ENCODE assay signal across 22 cellular contexts in the genomic region with DNA sequence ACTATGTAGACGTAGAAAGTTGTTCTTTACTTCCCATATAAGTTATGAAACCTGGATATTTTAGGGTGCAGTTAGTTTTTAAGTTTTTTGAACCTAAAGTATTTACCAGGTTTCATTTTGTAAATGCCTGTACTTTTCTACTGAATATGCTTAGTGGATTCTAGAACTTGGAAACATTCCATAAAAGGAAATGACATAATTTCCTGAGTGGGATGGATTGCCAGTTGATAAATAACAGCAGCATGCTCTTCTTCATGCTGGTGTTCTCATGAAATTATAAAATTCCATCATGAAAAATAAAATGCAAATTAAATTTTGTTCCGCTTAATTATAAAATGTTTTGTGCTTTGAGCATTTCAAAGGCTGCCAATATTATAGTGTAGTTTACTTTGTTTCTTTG.
DNase-seq lines count a peak whose midpoint lies in the region; FAIRE-seq and TF ChIP-seq lines count a peak whose summit lies in the region.
"Had no signal": no experiment of that assay in that cellular context is flagged by ENCODE, and none has a peak within 500 bp of the region (broad histone marks: within the 10 kb centered on the region; RNA-seq: fewer than 3 reads in every experiment).

No MANE protein-coding gene starts in this region.

- peak; percentile 71 for FAIRE-seq in islet of Langerhans (lab: Jason Lieb, UNC)
- FAIRE-seq: GM12892, GM18507, H1 had no signal

- no peak for TF ChIP-seq CTCF in astrocyte of the spinal cord (IDR thresholded peaks at IDR 0.05; ENCODE audit: low read depth, low read length)

- DNase-seq in A172 (ENCODE audit: low spot score) = peak; percentile 17
- DNase-seq in HT1080 (ENCODE audit: low read depth) = peak; percentile 7
- DNase-seq in astrocyte of the spinal cord (ENCODE audit: low read depth, low spot score) = peak; percentile 24
- DNase-seq in OCI-M1 (lab: John Stamatoyannopoulos, UW) = no peak
- DNase-seq in activated effector memory CD4-positive, alpha-beta T cell treated with Interleukin-2 at 50 U/mL for 16 hours = no peak
- DNase-seq in GOT3 (lab: John Stamatoyannopoulos, UW) = no peak
- DNase-seq: ACHN; CD8-positive, alpha-beta memory T cell; DMS79; Kasumi-1; MG63; NCI-H1048; NCI-H1436; NCI-H1930; NCI-H226; NCI-H524; PC-9 had no signal

- in situ Hi-C loops in astrocyte of the spinal cord (cut with HindIII; ENCODE audit: low sequenced_read_pairs) = no loop called here

- no peak overlapping the region for H3K4me3 ChIP-seq in astrocyte of the spinal cord (ENCODE audit: low read depth, low read length)
- H3K4me3 ChIP-seq: MG63, PC-9, SJSA1 had no signal

Comparison
In these comparisons a context has a peak if more than half of its experiments do, and no peak if none do; other contexts are left out.
1. DNase-seq: peak in A172 (single experiment), HT1080 (single experiment) and astrocyte of the spinal cord (single experiment); none in OCI-M1 (single experiment), activated effector memory CD4-positive, alpha-beta T cell treated with Interleukin-2 at 50 U/mL for 16 hours (single experiment) and GOT3 (single experiment).